ENCODE assay signal across 8 cellular contexts in genomic region chr12:109153711-109154434, GRCh38. TPM values are rescaled to one million over a fixed set of nuclear protein-coding genes. Genes with fewer than 3 reads are reported as not detected.
DNase-seq lines count a peak whose midpoint lies in the region; ATAC-seq and TF ChIP-seq lines count a peak whose summit lies in the region.

No MANE protein-coding gene starts in this region.

- H3K4me1 Mint-ChIP-seq in CD14-positive monocyte (peaks cover 27% of the 10 kb centered on the region), mesothelial cell of epicardium (peaks cover 13% of the 10 kb centered on the region)

- H3K27ac Mint-ChIP-seq in CD14-positive monocyte = peak overlapping the region in 4 of 7 donors; percentile 28 to 74 (median 56)
- peak overlapping the region; percentile 34 for H3K27ac Mint-ChIP-seq in mesothelial cell of epicardium

- TF ChIP-seq CTCF in CD14-positive monocyte (IDR thresholded peaks at IDR 0.05) = no peak
- no peak for TF ChIP-seq CTCF in coronary artery (IDR thresholded peaks at IDR 0.05)
- TF ChIP-seq CTCF in mesothelial cell of epicardium (IDR thresholded peaks at IDR 0.05; ENCODE audit: unreplicated experiment) = no peak
- no peak for TF ChIP-seq CTCF in vagina (IDR thresholded peaks at IDR 0.05)

- DNase-seq in CD14-positive monocyte (ENCODE audit: low spot score) = no peak
- DNase-seq in NCI-H774 (lab: John Stamatoyannopoulos, UW) = peak; percentile 46
- DNase-seq in coronary artery (ENCODE audit: low spot score) = peak; percentile 73
- no peak for DNase-seq in mesothelial cell of epicardium (ENCODE audit: low spot score in 2 of 2, unreplicated experiment in 2 of 2)
- DNase-seq in vagina (ENCODE audit: extremely low spot score in 2 of 2) = no peak
- no peak for DNase-seq in ureter (ENCODE audit: low spot score)
- no peak for DNase-seq in NCI-H1417 (lab: John Stamatoyannopoulos, UW)

- H3K9me3 Mint-ChIP-seq in CD14-positive monocyte (no peaks in the 10 kb centered on the region), mesothelial cell of epicardium (no peaks in the 10 kb centered on the region)

- peaks cover 6 to 15% (median 7%) of the 10 kb centered on the region in 3 donors for H3K27me3 Mint-ChIP-seq in CD14-positive monocyte (ENCODE audit: low read depth in 3 of 3)
- peaks cover 29% of the 10 kb centered on the region for H3K27me3 Mint-ChIP-seq in mesothelial cell of epicardium (ENCODE audit: low read depth)

- intact Hi-C loops in CD14-positive monocyte (cut with micrococcal nuclease) (no loop called here), vagina (cut with DNase I) (loop anchor here (5.0 kb wide), 1 partner anchor 42 kb away; no protein-coding TSS in a partner anchor)

- H3K36me3 Mint-ChIP-seq in CD14-positive monocyte = no peaks in the 10 kb centered on the region
- no peaks in the 10 kb centered on the region for H3K36me3 Mint-ChIP-seq in mesothelial cell of epicardium

- no peak for ATAC-seq in GM19395 (IDR thresholded peaks at IDR 0.05; ENCODE audit: unreplicated experiment)

- H3K4me1 ChIP-seq in vagina = peaks cover 52% of the 10 kb centered on the region

- peak overlapping the region; percentile 96 for H3K4me3 ChIP-seq in coronary artery
- peak overlapping the region; percentile 69 to 80 for H3K4me3 ChIP-seq in vagina

- H3K36me3 ChIP-seq in vagina = no peaks in the 10 kb centered on the region

- no peak for TF ChIP-seq POLR2A in vagina (IDR thresholded peaks at IDR 0.05)

- H3K27me3 ChIP-seq in vagina = no peaks in the 10 kb centered on the region

- peak overlapping the region; percentile 87 to 94 for H3K4me3 Mint-ChIP-seq in CD14-positive monocyte
- H3K4me3 Mint-ChIP-seq in mesothelial cell of epicardium = peak overlapping the region; percentile 80

- H3K27ac ChIP-seq in coronary artery (peak overlapping the region; percentile 87 to 95), vagina (peak overlapping the region; percentile 91)

- H3K9me3 ChIP-seq in vagina = no peaks in the 10 kb centered on the region

RNA-seq across cellular contexts. Expression of gene ACACB, which starts 37.5 kb away (rescaled TPM):
- 1 to 10 TPM in 1 of 2 donors, under 1 TPM in 1; 0.14 to 1.9 TPM for polyA plus RNA-seq in CD14-positive monocyte
- 15.4 to 18.2 TPM (median 16.4 TPM) in 3 replicates for total RNA-seq in mesothelial cell of epicardium
- total RNA-seq in vagina = 130 TPM
- 67.3 TPM for total RNA-seq in ureter

RNA-seq across cellular contexts. Expression of gene UNG, which starts 56.5 kb away (rescaled TPM):
- polyA plus RNA-seq in CD14-positive monocyte = 1 to 10 TPM; 2.0 to 2.1 TPM
- total RNA-seq in mesothelial cell of epicardium (48.2 to 49.0 TPM (median 48.7 TPM) in 3 replicates), vagina (29.2 TPM), ureter (25.1 TPM)

Comparison
In these comparisons a context has a peak if more than half of its experiments do, and no peak if none do; other contexts are left out.
1. DNase-seq: peak in NCI-H774 (single experiment) and coronary artery (single experiment); none in CD14-positive monocyte (single experiment), mesothelial cell of epicardium (0 of 2), vagina (0 of 2), ureter (single experiment) and NCI-H1417 (0 of 3).